Comparison of ENCODE assay signal across 1 cellular context in genomic region chr13:111216166-111216960, GRCh38.
TF ChIP-seq lines count a peak whose summit lies in the region.

No MANE protein-coding gene starts in this region.

TF ChIP-seq in H1, 55 proteins besides CTCF, POLR2A, EP300 and RAD21 (continued from another document):
- TF ChIP-seq, protein P1, sequence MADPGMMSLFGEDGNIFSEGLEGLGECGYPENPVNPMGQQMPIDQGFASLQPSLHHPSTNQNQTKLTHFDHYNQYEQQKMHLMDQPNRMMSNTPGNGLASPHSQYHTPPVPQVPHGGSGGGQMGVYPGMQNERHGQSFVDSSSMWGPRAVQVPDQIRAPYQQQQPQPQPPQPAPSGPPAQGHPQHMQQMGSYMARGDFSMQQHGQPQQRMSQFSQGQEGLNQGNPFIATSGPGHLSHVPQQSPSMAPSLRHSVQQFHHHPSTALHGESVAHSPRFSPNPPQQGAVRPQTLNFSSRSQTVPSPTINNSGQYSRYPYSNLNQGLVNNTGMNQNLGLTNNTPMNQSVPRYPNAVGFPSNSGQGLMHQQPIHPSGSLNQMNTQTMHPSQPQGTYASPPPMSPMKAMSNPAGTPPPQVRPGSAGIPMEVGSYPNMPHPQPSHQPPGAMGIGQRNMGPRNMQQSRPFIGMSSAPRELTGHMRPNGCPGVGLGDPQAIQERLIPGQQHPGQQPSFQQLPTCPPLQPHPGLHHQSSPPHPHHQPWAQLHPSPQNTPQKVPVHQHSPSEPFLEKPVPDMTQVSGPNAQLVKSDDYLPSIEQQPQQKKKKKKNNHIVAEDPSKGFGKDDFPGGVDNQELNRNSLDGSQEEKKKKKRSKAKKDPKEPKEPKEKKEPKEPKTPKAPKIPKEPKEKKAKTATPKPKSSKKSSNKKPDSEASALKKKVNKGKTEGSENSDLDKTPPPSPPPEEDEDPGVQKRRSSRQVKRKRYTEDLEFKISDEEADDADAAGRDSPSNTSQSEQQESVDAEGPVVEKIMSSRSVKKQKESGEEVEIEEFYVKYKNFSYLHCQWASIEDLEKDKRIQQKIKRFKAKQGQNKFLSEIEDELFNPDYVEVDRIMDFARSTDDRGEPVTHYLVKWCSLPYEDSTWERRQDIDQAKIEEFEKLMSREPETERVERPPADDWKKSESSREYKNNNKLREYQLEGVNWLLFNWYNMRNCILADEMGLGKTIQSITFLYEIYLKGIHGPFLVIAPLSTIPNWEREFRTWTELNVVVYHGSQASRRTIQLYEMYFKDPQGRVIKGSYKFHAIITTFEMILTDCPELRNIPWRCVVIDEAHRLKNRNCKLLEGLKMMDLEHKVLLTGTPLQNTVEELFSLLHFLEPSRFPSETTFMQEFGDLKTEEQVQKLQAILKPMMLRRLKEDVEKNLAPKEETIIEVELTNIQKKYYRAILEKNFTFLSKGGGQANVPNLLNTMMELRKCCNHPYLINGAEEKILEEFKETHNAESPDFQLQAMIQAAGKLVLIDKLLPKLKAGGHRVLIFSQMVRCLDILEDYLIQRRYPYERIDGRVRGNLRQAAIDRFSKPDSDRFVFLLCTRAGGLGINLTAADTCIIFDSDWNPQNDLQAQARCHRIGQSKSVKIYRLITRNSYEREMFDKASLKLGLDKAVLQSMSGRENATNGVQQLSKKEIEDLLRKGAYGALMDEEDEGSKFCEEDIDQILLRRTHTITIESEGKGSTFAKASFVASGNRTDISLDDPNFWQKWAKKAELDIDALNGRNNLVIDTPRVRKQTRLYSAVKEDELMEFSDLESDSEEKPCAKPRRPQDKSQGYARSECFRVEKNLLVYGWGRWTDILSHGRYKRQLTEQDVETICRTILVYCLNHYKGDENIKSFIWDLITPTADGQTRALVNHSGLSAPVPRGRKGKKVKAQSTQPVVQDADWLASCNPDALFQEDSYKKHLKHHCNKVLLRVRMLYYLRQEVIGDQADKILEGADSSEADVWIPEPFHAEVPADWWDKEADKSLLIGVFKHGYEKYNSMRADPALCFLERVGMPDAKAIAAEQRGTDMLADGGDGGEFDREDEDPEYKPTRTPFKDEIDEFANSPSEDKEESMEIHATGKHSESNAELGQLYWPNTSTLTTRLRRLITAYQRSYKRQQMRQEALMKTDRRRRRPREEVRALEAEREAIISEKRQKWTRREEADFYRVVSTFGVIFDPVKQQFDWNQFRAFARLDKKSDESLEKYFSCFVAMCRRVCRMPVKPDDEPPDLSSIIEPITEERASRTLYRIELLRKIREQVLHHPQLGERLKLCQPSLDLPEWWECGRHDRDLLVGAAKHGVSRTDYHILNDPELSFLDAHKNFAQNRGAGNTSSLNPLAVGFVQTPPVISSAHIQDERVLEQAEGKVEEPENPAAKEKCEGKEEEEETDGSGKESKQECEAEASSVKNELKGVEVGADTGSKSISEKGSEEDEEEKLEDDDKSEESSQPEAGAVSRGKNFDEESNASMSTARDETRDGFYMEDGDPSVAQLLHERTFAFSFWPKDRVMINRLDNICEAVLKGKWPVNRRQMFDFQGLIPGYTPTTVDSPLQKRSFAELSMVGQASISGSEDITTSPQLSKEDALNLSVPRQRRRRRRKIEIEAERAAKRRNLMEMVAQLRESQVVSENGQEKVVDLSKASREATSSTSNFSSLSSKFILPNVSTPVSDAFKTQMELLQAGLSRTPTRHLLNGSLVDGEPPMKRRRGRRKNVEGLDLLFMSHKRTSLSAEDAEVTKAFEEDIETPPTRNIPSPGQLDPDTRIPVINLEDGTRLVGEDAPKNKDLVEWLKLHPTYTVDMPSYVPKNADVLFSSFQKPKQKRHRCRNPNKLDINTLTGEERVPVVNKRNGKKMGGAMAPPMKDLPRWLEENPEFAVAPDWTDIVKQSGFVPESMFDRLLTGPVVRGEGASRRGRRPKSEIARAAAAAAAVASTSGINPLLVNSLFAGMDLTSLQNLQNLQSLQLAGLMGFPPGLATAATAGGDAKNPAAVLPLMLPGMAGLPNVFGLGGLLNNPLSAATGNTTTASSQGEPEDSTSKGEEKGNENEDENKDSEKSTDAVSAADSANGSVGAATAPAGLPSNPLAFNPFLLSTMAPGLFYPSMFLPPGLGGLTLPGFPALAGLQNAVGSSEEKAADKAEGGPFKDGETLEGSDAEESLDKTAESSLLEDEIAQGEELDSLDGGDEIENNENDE (IDR thresholded peaks at IDR 0.05; ENCODE audit: insufficient replicate concordance, low read length) = no peak
- TF ChIP-seq RNF2 (IDR thresholded peaks at IDR 0.05; ENCODE audit: borderline replicate concordance, low read depth, low read length, missing control alignments, poor library complexity, severe bottlenecking) (no peak), KDM1A (IDR thresholded peaks at IDR 0.05; ENCODE audit: borderline replicate concordance, low read length) (no peak), CBX5 (IDR thresholded peaks at IDR 0.05; ENCODE audit: low read depth, low read length) (no peak), SP2 (IDR thresholded peaks at IDR 0.05; ENCODE audit: low read length) (no peak), KDM5A (IDR thresholded peaks at IDR 0.05; ENCODE audit: low read length) (no peak), TAF7 (optimal IDR thresholded peaks at IDR 0.05; ENCODE audit: borderline replicate concordance, low read depth, low read length) (no peak), SIRT6 (IDR thresholded peaks at IDR 0.05; ENCODE audit: low read length) (no peak), TCF12 (IDR thresholded peaks at IDR 0.05; ENCODE audit: low read depth, low read length) (peak; percentile 44; the same call in 1 of the 2 replicates), SRF (IDR thresholded peaks at IDR 0.05; ENCODE audit: low read depth, low read length) (0 out of 2 replicates have a peak, but pooled peaks have one; percentile 8)
